ENCODE assay signal across 17 cellular contexts in the genomic region with DNA sequence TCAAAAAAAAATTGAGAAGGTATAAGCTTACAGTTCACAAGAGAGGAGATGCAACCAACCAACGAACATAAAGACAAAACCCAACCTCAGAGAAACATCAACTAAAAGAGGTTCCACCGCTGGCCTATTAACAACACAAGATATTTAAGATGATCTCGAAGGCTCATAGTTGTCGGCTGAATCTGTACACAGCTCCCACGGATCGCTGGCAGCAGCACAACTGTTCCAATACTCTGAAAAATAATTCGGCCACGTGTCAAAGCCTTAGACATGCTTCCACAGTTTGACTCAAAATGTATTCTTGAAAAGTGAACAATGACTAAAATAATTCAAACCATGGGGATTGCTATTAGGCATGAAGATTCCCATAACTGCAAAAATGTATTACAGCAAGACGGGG. TPM values are rescaled to one million over a fixed set of nuclear protein-coding genes. Genes with fewer than 3 reads are reported as not detected.
A peak's percentile ranks its signal among the peaks of the same experiment; 100 is the strongest.
DNase-seq lines count a peak whose midpoint lies in the region; ATAC-seq and TF ChIP-seq lines count a peak whose summit lies in the region.
"Had no signal": no experiment of that assay in that cellular context is flagged by ENCODE, and none has a peak within 500 bp of the region (broad histone marks: within the 10 kb centered on the region; RNA-seq: fewer than 3 reads in every experiment).

No MANE protein-coding gene starts in this region.

- H3K4me1 ChIP-seq in HUES6 (ENCODE audit: control insufficient read depth, insufficient read depth, low read length) (peaks cover 68% of the 10 kb centered on the region), fibroblast of lung (ENCODE audit: control insufficient read depth, extremely low read depth, insufficient read depth, low read length) (peaks cover 20% of the 10 kb centered on the region), right cardiac atrium (ENCODE audit: control insufficient read depth, insufficient read depth, low read length) (peaks cover 5% of the 10 kb centered on the region)

- intact Hi-C loops in right cardiac atrium (cut with DNase I): no loop called here

- H3K9me3 ChIP-seq in HUES6 (ENCODE audit: control insufficient read depth, insufficient read depth, low read depth, low read length) (no peaks in the 10 kb centered on the region), fibroblast of lung (ENCODE audit: control insufficient read depth, insufficient read depth, low read depth, low read length) (no peaks in the 10 kb centered on the region), right cardiac atrium (ENCODE audit: control insufficient read depth, low read length) (no peaks in the 10 kb centered on the region)
- H3K9me3 ChIP-seq: HAP-1 had no signal

- H3K27ac Mint-ChIP-seq in WTC11: peak overlapping the region; percentile 64
- peak overlapping the region; percentile 46 for H3K27ac Mint-ChIP-seq in stimulated activated effector memory CD8-positive, alpha-beta T cell treated with anti-CD3 and anti-CD28 coated beads, Interleukin-12 subunit alpha, Interleukin-12 subunit beta, amount 100 ng/mL, for 72 hours
- H3K27ac Mint-ChIP-seq: CD14-positive monocyte had no signal

- peak overlapping the region; percentile 75 for H3K4me2 ChIP-seq in fibroblast of lung (ENCODE audit: extremely low read depth, insufficient read depth, low read length)

- H3K36me3 Mint-ChIP-seq in WTC11: peaks cover 5% of the 10 kb centered on the region; the same call in 1 of the 2 replicates
- no peaks in the 10 kb centered on the region for H3K36me3 Mint-ChIP-seq in stimulated activated effector memory CD8-positive, alpha-beta T cell treated with anti-CD3 and anti-CD28 coated beads, Interleukin-12 subunit alpha, Interleukin-12 subunit beta, amount 100 ng/mL, for 72 hours

- no peaks in the 10 kb centered on the region for H3K36me3 ChIP-seq in HUES6 (ENCODE audit: control insufficient read depth, insufficient read depth, low read length)
- no peaks in the 10 kb centered on the region for H3K36me3 ChIP-seq in fibroblast of lung (ENCODE audit: control insufficient read depth, insufficient read depth, low read length)
- H3K36me3 ChIP-seq: HAP-1 had no signal

- DNase-seq in WTC11 (ENCODE audit: low spot score) (no peak), fibroblast of lung (ENCODE audit: low read depth in 2 of 2) (peak; percentile 33 to 57), mesenteric fat pad (ENCODE audit: low spot score) (no peak), right cardiac atrium (no peak), NCI-H2171 (lab: John Stamatoyannopoulos, UW) (no peak)
- no peak for DNase-seq in stimulated activated effector memory CD8-positive, alpha-beta T cell treated with anti-CD3 and anti-CD28 coated beads, Interleukin-12 subunit alpha, Interleukin-12 subunit beta, amount 100 ng/mL, for 72 hours (ENCODE audit: low spot score in 2 of 2)
- DNase-seq: ACHN; KBM-7; NCI-H1436 treated with DMSO at 0.1 percent for 48 hours; NCI-H2029; NCI-H446 treated with DMSO at 0.1 percent for 48 hours; NK-92 treated with Interleukin-12 subunit alpha and Interleukin-12 subunit beta, amount 100 ng/mL, for 24 hours had no signal

- peaks cover 45% of the 10 kb centered on the region for H3K79me2 ChIP-seq in fibroblast of lung (ENCODE audit: control insufficient read depth, insufficient read depth, low read length)

- CTCF ChIA-PET in WTC11 (lab: Charles Lee): interaction anchor here (0.8 to 2.3 kb wide), 7 partner anchors 10 to 86 kb away, joined by 3 to 19 read pairs (median 8); no protein-coding TSS in a partner anchor

- POLR2A ChIA-PET in WTC11 (lab: Charles Lee): no interaction called here

- H3K9me3 Mint-ChIP-seq in WTC11: no peaks in the 10 kb centered on the region
- no peaks in the 10 kb centered on the region for H3K9me3 Mint-ChIP-seq in stimulated activated effector memory CD8-positive, alpha-beta T cell treated with anti-CD3 and anti-CD28 coated beads, Interleukin-12 subunit alpha, Interleukin-12 subunit beta, amount 100 ng/mL, for 72 hours

- H2AFZ ChIP-seq in fibroblast of lung (ENCODE audit: low read length): peak overlapping the region; percentile 31

- H3K4me3 ChIP-seq in HUES6 (ENCODE audit: low read depth, low read length) (no peak overlapping the region), fibroblast of lung (replicated peaks in 1 of 4; ENCODE audit: control extremely low read depth in 1 of 4, insufficient read depth in 1 of 4, low read depth in 3 of 4, low read length in 4 of 4) (peak overlapping the region in 1 of 4 experiments; percentile 29), right cardiac atrium (ENCODE audit: low read length) (no peak overlapping the region)
- H3K4me3 ChIP-seq: HAP-1, SK-N-MC had no signal

- H3K4me1 Mint-ChIP-seq in WTC11: peaks cover 72% of the 10 kb centered on the region
- H3K4me1 Mint-ChIP-seq in stimulated activated effector memory CD8-positive, alpha-beta T cell treated with anti-CD3 and anti-CD28 coated beads, Interleukin-12 subunit alpha, Interleukin-12 subunit beta, amount 100 ng/mL, for 72 hours: peaks cover 63% of the 10 kb centered on the region

- no peak for TF ChIP-seq CTCF in WTC11 (IDR thresholded peaks at IDR 0.05)
- no peak for TF ChIP-seq CTCF in fibroblast of lung (conservative IDR thresholded peaks at IDR 0.05 in 1 of 2, IDR thresholded peaks at IDR 0.05 in 1 of 2; ENCODE audit: low read depth in 1 of 2, low read length in 2 of 2)

- H3K27ac ChIP-seq in HUES6 (ENCODE audit: low read depth, low read length): peak overlapping the region; percentile 79; the same call in 1 of the 2 replicates
- peak overlapping the region; percentile 34 for H3K27ac ChIP-seq in fibroblast of lung (ENCODE audit: insufficient read depth, low read length)
- H3K27ac ChIP-seq in right cardiac atrium (ENCODE audit: low read length): no peak overlapping the region
- H3K27ac ChIP-seq: SK-N-MC had no signal

- 77% methylated on average over 9 of the region's 9 CpGs for WGBS in right cardiac atrium

- ATAC-seq in WTC11: no peak
- ATAC-seq in stimulated activated effector memory CD8-positive, alpha-beta T cell treated with anti-CD3 and anti-CD28 coated beads, Interleukin-12 subunit alpha, Interleukin-12 subunit beta, amount 100 ng/mL, for 72 hours: no peak
- ATAC-seq in right cardiac atrium: no peak
- ATAC-seq: Right ventricle myocardium inferior had no signal

- peaks cover 2% of the 10 kb centered on the region for H4K20me1 ChIP-seq in fibroblast of lung (ENCODE audit: control insufficient read depth, extremely low read depth, insufficient read depth, low read length)

- H3K27me3 ChIP-seq in HUES6 (ENCODE audit: control insufficient read depth, insufficient read depth, low read length): no peaks in the 10 kb centered on the region
- H3K27me3 ChIP-seq in fibroblast of lung (ENCODE audit: control insufficient read depth, insufficient read depth, low read length): no peaks in the 10 kb centered on the region
- no peaks in the 10 kb centered on the region for H3K27me3 ChIP-seq in right cardiac atrium (ENCODE audit: control insufficient read depth, insufficient read depth)

- no peaks in the 10 kb centered on the region for H3K27me3 Mint-ChIP-seq in WTC11 (ENCODE audit: low read depth)

- H3K4me3 Mint-ChIP-seq in WTC11: peak overlapping the region; percentile 7; the same call in 1 of the 2 replicates
- H3K4me3 Mint-ChIP-seq in stimulated activated effector memory CD8-positive, alpha-beta T cell treated with anti-CD3 and anti-CD28 coated beads, Interleukin-12 subunit alpha, Interleukin-12 subunit beta, amount 100 ng/mL, for 72 hours: no peak overlapping the region
- H3K4me3 Mint-ChIP-seq: CD14-positive monocyte had no signal

- H3K9ac ChIP-seq in HUES6 (ENCODE audit: low read length) (no peak overlapping the region), fibroblast of lung (ENCODE audit: insufficient read depth, low read length) (no peak overlapping the region)

TF ChIP-seq in WTC11, 78 proteins besides CTCF, POLR2A, EP300 and RAD21:
- TF ChIP-seq ZBTB21 (CRISPR knock-in tag; IDR thresholded peaks at IDR 0.05; ENCODE audit: borderline replicate concordance) (no peak), CREB1 (CRISPR knock-in tag; IDR thresholded peaks at IDR 0.05) (no peak), TP53 (CRISPR knock-in tag; IDR thresholded peaks at IDR 0.05) (no peak)

RNA-seq across cellular contexts. Expression of a gene that starts 13.7 kb away (rescaled TPM):
- total RNA-seq in WTC11 (2021) (39.6 to 45.7 TPM (median 40.2 TPM) in 3 replicates), fibroblast of lung (41.6 and 42.3 TPM in 2 replicates), mesenteric fat pad (15.3 TPM), right cardiac atrium (10 to 100 TPM; 12.9 to 17.9 (median 14.8) TPM)
- polyA plus RNA-seq in fibroblast of lung (19.7 and 22.4 TPM in 2 replicates), right cardiac atrium (7.9 TPM)
- 14.4 and 19.0 TPM in 2 replicates for polyA plus RNA-seq in fibroblast of lung (2012)
- polyA minus RNA-seq in fibroblast of lung (ENCODE audit: low replicate concordance): 17.1 and 20.3 TPM in 2 replicates

RNA-seq across cellular contexts. Expression of a gene that starts 22.4 kb away (rescaled TPM):
- total RNA-seq in WTC11 (2021) (0.89 to 1.1 TPM (median 0.89 TPM) in 3 replicates), fibroblast of lung (0.77 and 1.2 TPM in 2 replicates), mesenteric fat pad (0.77 TPM), right cardiac atrium (under 1 TPM in 3 of 4 donors, not detected in 1; 0.29 to 0.58 (median 0.31) TPM)
- polyA plus RNA-seq in fibroblast of lung (0.08 and 0.11 TPM in 2 replicates), right cardiac atrium (not detected)
- polyA plus RNA-seq in fibroblast of lung (2012): 0.22 and 0.44 TPM in 2 replicates
- polyA minus RNA-seq in fibroblast of lung (ENCODE audit: low replicate concordance): not detected in 2 replicates
- total RNA-seq: Right ventricle myocardium inferior had no signal

Comparison
In these comparisons a context has a peak if more than half of its experiments do, and no peak if none do; other contexts are left out.
1. DNase-seq: peak in fibroblast of lung (2 of 2); none in WTC11 (single experiment), stimulated activated effector memory CD8-positive, alpha-beta T cell treated with anti-CD3 and anti-CD28 coated beads, Interleukin-12 subunit alpha, Interleukin-12 subunit beta, amount 100 ng/mL, for 72 hours (0 of 2), mesenteric fat pad (single experiment), right cardiac atrium (0 of 3) and NCI-H2171 (single experiment).